In genomic region chr3:136195258-136196063, GRCh38 we compare ENCODE assay signal across 1 cellular context.
TF ChIP-seq lines count a peak whose summit lies in the region.

No MANE protein-coding gene starts in this region.

TF ChIP-seq in GM12878, 131 proteins besides CTCF, POLR2A, EP300 and RAD21 (continued from another document and continues in another):
- TF ChIP-seq BACH1 (IDR thresholded peaks at IDR 0.05; ENCODE audit: borderline replicate concordance) (peak; percentile 79; the same call in 1 of the 2 replicates), RBBP5 (conservative IDR thresholded peaks at IDR 0.05) (no peak), NFIC (IDR thresholded peaks at IDR 0.05; ENCODE audit: low read depth, low read length) (no peak), HDAC6 (IDR thresholded peaks at IDR 0.05; ENCODE audit: unreplicated experiment) (no peak), TAF1 (IDR thresholded peaks at IDR 0.05; ENCODE audit: borderline replicate concordance, low read depth, low read length) (peak; percentile 59), SREBF1 (IDR thresholded peaks at IDR 0.05; ENCODE audit: low read length) (no peak; the same call in 1 of the 2 replicates), EGR1 (IDR thresholded peaks at IDR 0.05; ENCODE audit: borderline replicate concordance in 1 of 2, low read depth in 2 of 2, low read length in 2 of 2) (peak in 1 of 2 experiments; percentile 68; a peak in 1 of 3 replicates), YBX1 (IDR thresholded peaks at IDR 0.05) (no peak), RUNX3 (IDR thresholded peaks at IDR 0.05; ENCODE audit: low read length) (no peak; the same call in 1 of the 2 replicates), SUZ12 (IDR thresholded peaks at IDR 0.05; ENCODE audit: unreplicated experiment) (no peak), WRNIP1 (IDR thresholded peaks at IDR 0.05; ENCODE audit: borderline replicate concordance, low read depth, low read length) (no peak), NFXL1 (IDR thresholded peaks at IDR 0.05; ENCODE audit: borderline replicate concordance) (no peak), NR2C1 (IDR thresholded peaks at IDR 0.05) (peak; percentile 79), TARDBP (IDR thresholded peaks at IDR 0.05; ENCODE audit: borderline replicate concordance) (0 out of 2 replicates have a peak, but pooled peaks have one; percentile 27), TBL1XR1 (IDR thresholded peaks at IDR 0.05; ENCODE audit: low read depth, low read length) (no peak), SMARCA5 (IDR thresholded peaks at IDR 0.05) (peak; percentile 84; the same call in 1 of the 2 replicates), SPI1 (IDR thresholded peaks at IDR 0.05; ENCODE audit: borderline replicate concordance, insufficient read depth, low read depth, low read length) (peak; percentile 80), ATF7 (IDR thresholded peaks at IDR 0.05; ENCODE audit: low read depth) (no peak), GABPA (IDR thresholded peaks at IDR 0.05; ENCODE audit: low read depth) (no peak), RELA (IDR thresholded peaks at IDR 0.05; ENCODE audit: borderline replicate concordance, partially characterized antibody) (no peak), ZNF274 (IDR thresholded peaks at IDR 0.05; ENCODE audit: insufficient read depth, insufficient read length) (no peak), MTA3 (IDR thresholded peaks at IDR 0.05; ENCODE audit: borderline replicate concordance, low read length) (no peak), CREM (IDR thresholded peaks at IDR 0.05; ENCODE audit: low read depth) (no peak), BRCA1 (IDR thresholded peaks at IDR 0.05; ENCODE audit: low read depth, low read length) (no peak), SMAD5 (IDR thresholded peaks at IDR 0.05; ENCODE audit: low read depth) (no peak), MEF2B (IDR thresholded peaks at IDR 0.05; ENCODE audit: partially characterized antibody, poor library complexity, severe bottlenecking) (no peak), STAT1 (conservative IDR thresholded peaks at IDR 0.05) (no peak), ATF3 (IDR thresholded peaks at IDR 0.05; ENCODE audit: borderline replicate concordance, extremely low read depth, low read depth, low read length) (no peak), IRF3 (IDR thresholded peaks at IDR 0.05) (no peak), SUPT20H (IDR thresholded peaks at IDR 0.05; ENCODE audit: borderline replicate concordance, control insufficient read depth, low read depth, low read length) (no peak), CBFB (IDR thresholded peaks at IDR 0.05; ENCODE audit: low read depth) (no peak), E2F4 (IDR thresholded peaks at IDR 0.05; ENCODE audit: low read depth, low read length) (no peak), RCOR1 (conservative IDR thresholded peaks at IDR 0.05; ENCODE audit: low read depth, low read length) (no peak), USF1 (IDR thresholded peaks at IDR 0.05; ENCODE audit: borderline replicate concordance, extremely low read length, insufficient read depth, low read depth, low read length) (no peak), IKZF2 (IDR thresholded peaks at IDR 0.05) (no peak; a peak in 1 of 4 replicates), ESRRA (IDR thresholded peaks at IDR 0.05; ENCODE audit: low read length) (no peak), KDM1A (IDR thresholded peaks at IDR 0.05; ENCODE audit: borderline replicate concordance) (no peak), ZZZ3 (IDR thresholded peaks at IDR 0.05; ENCODE audit: control insufficient read depth, insufficient read length, low read depth) (no peak), MXI1 (IDR thresholded peaks at IDR 0.05; ENCODE audit: low read depth, low read length) (peak; percentile 49), POLR2AphosphoS5 (IDR thresholded peaks at IDR 0.05; ENCODE audit: low read length) (no peak)
- TF ChIP-seq, protein P1, sequence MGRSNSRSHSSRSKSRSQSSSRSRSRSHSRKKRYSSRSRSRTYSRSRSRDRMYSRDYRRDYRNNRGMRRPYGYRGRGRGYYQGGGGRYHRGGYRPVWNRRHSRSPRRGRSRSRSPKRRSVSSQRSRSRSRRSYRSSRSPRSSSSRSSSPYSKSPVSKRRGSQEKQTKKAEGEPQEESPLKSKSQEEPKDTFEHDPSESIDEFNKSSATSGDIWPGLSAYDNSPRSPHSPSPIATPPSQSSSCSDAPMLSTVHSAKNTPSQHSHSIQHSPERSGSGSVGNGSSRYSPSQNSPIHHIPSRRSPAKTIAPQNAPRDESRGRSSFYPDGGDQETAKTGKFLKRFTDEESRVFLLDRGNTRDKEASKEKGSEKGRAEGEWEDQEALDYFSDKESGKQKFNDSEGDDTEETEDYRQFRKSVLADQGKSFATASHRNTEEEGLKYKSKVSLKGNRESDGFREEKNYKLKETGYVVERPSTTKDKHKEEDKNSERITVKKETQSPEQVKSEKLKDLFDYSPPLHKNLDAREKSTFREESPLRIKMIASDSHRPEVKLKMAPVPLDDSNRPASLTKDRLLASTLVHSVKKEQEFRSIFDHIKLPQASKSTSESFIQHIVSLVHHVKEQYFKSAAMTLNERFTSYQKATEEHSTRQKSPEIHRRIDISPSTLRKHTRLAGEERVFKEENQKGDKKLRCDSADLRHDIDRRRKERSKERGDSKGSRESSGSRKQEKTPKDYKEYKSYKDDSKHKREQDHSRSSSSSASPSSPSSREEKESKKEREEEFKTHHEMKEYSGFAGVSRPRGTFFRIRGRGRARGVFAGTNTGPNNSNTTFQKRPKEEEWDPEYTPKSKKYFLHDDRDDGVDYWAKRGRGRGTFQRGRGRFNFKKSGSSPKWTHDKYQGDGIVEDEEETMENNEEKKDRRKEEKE (IDR thresholded peaks at IDR 0.05): peak; percentile 70
- TF ChIP-seq, protein P2, sequence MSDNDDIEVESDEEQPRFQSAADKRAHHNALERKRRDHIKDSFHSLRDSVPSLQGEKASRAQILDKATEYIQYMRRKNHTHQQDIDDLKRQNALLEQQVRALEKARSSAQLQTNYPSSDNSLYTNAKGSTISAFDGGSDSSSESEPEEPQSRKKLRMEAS (IDR thresholded peaks at IDR 0.05; ENCODE audit: low read depth, low read length): no peak
- TF ChIP-seq, protein P3, sequence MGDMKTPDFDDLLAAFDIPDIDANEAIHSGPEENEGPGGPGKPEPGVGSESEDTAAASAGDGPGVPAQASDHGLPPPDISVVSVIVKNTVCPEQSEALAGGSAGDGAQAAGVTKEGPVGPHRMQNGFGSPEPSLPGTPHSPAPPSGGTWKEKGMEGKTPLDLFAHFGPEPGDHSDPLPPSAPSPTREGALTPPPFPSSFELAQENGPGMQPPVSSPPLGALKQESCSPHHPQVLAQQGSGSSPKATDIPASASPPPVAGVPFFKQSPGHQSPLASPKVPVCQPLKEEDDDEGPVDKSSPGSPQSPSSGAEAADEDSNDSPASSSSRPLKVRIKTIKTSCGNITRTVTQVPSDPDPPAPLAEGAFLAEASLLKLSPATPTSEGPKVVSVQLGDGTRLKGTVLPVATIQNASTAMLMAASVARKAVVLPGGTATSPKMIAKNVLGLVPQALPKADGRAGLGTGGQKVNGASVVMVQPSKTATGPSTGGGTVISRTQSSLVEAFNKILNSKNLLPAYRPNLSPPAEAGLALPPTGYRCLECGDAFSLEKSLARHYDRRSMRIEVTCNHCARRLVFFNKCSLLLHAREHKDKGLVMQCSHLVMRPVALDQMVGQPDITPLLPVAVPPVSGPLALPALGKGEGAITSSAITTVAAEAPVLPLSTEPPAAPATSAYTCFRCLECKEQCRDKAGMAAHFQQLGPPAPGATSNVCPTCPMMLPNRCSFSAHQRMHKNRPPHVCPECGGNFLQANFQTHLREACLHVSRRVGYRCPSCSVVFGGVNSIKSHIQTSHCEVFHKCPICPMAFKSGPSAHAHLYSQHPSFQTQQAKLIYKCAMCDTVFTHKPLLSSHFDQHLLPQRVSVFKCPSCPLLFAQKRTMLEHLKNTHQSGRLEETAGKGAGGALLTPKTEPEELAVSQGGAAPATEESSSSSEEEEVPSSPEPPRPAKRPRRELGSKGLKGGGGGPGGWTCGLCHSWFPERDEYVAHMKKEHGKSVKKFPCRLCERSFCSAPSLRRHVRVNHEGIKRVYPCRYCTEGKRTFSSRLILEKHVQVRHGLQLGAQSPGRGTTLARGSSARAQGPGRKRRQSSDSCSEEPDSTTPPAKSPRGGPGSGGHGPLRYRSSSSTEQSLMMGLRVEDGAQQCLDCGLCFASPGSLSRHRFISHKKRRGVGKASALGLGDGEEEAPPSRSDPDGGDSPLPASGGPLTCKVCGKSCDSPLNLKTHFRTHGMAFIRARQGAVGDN (IDR thresholded peaks at IDR 0.05): no peak; the same call in 1 of the 2 replicates
- TF ChIP-seq, protein P4, sequence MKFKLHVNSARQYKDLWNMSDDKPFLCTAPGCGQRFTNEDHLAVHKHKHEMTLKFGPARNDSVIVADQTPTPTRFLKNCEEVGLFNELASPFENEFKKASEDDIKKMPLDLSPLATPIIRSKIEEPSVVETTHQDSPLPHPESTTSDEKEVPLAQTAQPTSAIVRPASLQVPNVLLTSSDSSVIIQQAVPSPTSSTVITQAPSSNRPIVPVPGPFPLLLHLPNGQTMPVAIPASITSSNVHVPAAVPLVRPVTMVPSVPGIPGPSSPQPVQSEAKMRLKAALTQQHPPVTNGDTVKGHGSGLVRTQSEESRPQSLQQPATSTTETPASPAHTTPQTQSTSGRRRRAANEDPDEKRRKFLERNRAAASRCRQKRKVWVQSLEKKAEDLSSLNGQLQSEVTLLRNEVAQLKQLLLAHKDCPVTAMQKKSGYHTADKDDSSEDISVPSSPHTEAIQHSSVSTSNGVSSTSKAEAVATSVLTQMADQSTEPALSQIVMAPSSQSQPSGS (IDR thresholded peaks at IDR 0.05; ENCODE audit: low read length): no peak
- TF ChIP-seq, protein P5, sequence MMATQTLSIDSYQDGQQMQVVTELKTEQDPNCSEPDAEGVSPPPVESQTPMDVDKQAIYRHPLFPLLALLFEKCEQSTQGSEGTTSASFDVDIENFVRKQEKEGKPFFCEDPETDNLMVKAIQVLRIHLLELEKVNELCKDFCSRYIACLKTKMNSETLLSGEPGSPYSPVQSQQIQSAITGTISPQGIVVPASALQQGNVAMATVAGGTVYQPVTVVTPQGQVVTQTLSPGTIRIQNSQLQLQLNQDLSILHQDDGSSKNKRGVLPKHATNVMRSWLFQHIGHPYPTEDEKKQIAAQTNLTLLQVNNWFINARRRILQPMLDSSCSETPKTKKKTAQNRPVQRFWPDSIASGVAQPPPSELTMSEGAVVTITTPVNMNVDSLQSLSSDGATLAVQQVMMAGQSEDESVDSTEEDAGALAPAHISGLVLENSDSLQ (IDR thresholded peaks at IDR 0.05): no peak
- TF ChIP-seq, protein P6, sequence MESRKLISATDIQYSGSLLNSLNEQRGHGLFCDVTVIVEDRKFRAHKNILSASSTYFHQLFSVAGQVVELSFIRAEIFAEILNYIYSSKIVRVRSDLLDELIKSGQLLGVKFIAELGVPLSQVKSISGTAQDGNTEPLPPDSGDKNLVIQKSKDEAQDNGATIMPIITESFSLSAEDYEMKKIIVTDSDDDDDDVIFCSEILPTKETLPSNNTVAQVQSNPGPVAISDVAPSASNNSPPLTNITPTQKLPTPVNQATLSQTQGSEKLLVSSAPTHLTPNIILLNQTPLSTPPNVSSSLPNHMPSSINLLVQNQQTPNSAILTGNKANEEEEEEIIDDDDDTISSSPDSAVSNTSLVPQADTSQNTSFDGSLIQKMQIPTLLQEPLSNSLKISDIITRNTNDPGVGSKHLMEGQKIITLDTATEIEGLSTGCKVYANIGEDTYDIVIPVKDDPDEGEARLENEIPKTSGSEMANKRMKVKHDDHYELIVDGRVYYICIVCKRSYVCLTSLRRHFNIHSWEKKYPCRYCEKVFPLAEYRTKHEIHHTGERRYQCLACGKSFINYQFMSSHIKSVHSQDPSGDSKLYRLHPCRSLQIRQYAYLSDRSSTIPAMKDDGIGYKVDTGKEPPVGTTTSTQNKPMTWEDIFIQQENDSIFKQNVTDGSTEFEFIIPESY (IDR thresholded peaks at IDR 0.05): no peak
- TF ChIP-seq, protein P7, sequence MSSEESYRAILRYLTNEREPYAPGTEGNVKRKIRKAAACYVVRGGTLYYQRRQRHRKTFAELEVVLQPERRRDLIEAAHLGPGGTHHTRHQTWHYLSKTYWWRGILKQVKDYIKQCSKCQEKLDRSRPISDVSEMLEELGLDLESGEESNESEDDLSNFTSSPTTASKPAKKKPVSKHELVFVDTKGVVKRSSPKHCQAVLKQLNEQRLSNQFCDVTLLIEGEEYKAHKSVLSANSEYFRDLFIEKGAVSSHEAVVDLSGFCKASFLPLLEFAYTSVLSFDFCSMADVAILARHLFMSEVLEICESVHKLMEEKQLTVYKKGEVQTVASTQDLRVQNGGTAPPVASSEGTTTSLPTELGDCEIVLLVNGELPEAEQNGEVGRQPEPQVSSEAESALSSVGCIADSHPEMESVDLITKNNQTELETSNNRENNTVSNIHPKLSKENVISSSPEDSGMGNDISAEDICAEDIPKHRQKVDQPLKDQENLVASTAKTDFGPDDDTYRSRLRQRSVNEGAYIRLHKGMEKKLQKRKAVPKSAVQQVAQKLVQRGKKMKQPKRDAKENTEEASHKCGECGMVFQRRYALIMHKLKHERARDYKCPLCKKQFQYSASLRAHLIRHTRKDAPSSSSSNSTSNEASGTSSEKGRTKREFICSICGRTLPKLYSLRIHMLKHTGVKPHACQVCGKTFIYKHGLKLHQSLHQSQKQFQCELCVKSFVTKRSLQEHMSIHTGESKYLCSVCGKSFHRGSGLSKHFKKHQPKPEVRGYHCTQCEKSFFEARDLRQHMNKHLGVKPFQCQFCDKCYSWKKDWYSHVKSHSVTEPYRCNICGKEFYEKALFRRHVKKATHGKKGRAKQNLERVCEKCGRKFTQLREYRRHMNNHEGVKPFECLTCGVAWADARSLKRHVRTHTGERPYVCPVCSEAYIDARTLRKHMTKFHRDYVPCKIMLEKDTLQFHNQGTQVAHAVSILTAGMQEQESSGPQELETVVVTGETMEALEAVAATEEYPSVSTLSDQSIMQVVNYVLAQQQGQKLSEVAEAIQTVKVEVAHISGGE (CRISPR knock-in tag; IDR thresholded peaks at IDR 0.05): no peak
